Comparison of ENCODE assay signal across 11 cellular contexts in genomic region chr2:174615951-174616436, GRCh38. TPM values are rescaled to one million over a fixed set of nuclear protein-coding genes. Genes with fewer than 3 reads are reported as not detected.
A peak's percentile ranks its signal among the peaks of the same experiment; 100 is the strongest.
DNase-seq lines count a peak whose midpoint lies in the region; ATAC-seq lines count a peak whose summit lies in the region.
"Had no signal": no experiment of that assay in that cellular context is flagged by ENCODE, and none has a peak within 500 bp of the region (broad histone marks: within the 10 kb centered on the region; RNA-seq: fewer than 3 reads in every experiment).

No MANE protein-coding gene starts in this region.

- 82% methylated on average over 4 of the region's 4 CpGs for WGBS in thymus

- DNase-seq in activated T-cell treated with anti-CD3 and anti-CD28 coated beads, Interleukin-2, amount 50 U/mL, for 72 hours = no peak
- no peak for DNase-seq in activated T-cell treated with anti-CD3 and anti-CD28 coated beads, Interleukin-2, amount 50 U/mL, for 1 hour
- DNase-seq in T1000 (lab: John Stamatoyannopoulos, UW) (peak; percentile 17), fibroblast of the conjunctiva (ENCODE audit: low read depth) (peak; percentile 55), GM19238 (ENCODE audit: insufficient read length, low spot score) (no peak), MV-4-11 (lab: John Stamatoyannopoulos, UW) (no peak), NCI-H128 (lab: John Stamatoyannopoulos, UW; ENCODE audit: unreplicated experiment) (no peak)
- DNase-seq: Calu3; effector CD4-positive, alpha-beta T cell; psoas muscle had no signal

- peaks cover 9% of the 10 kb centered on the region for H3K4me1 ChIP-seq in thymus (ENCODE audit: control insufficient read depth, insufficient read depth, low read length)

- H3K4me3 ChIP-seq in thymus (ENCODE audit: low read length) = no peak overlapping the region
- H3K4me3 ChIP-seq: psoas muscle had no signal

- H3K27ac ChIP-seq in thymus (ENCODE audit: low read depth) = peak overlapping the region; percentile 82
- H3K27ac ChIP-seq: psoas muscle had no signal

- no peaks in the 10 kb centered on the region for H3K27me3 ChIP-seq in thymus (ENCODE audit: control insufficient read depth, insufficient read depth)

- no peaks in the 10 kb centered on the region for H3K9me3 Mint-ChIP-seq in activated T-cell treated with anti-CD3 and anti-CD28 coated beads, Interleukin-2, amount 50 U/mL, for 72 hours

- peaks cover 89% of the 10 kb centered on the region for H3K4me1 Mint-ChIP-seq in activated T-cell treated with anti-CD3 and anti-CD28 coated beads, Interleukin-2, amount 50 U/mL, for 72 hours (ENCODE audit: low read depth)

- H3K27ac Mint-ChIP-seq in activated T-cell treated with anti-CD3 and anti-CD28 coated beads, Interleukin-2, amount 50 U/mL, for 72 hours = peak overlapping the region; percentile 91

- H3K27me3 Mint-ChIP-seq in activated T-cell treated with anti-CD3 and anti-CD28 coated beads, Interleukin-2, amount 50 U/mL, for 72 hours (ENCODE audit: low read depth) = no peaks in the 10 kb centered on the region

- peaks cover 4 to 21% of the 10 kb centered on the region in 2 donors for H3K36me3 Mint-ChIP-seq in activated T-cell treated with anti-CD3 and anti-CD28 coated beads, Interleukin-2, amount 50 U/mL, for 72 hours (ENCODE audit: insufficient read depth in 2 of 2)

- H3K9me3 ChIP-seq in thymus (ENCODE audit: control insufficient read depth) = no peaks in the 10 kb centered on the region
- H3K9me3 ChIP-seq: psoas muscle had no signal

- peak overlapping the region in 1 of 2 donors; percentile 69 for H3K4me3 Mint-ChIP-seq in activated T-cell treated with anti-CD3 and anti-CD28 coated beads, Interleukin-2, amount 50 U/mL, for 72 hours

- peaks cover 22% of the 10 kb centered on the region for H3K36me3 ChIP-seq in thymus (ENCODE audit: control insufficient read depth, insufficient read depth)

- ATAC-seq in activated T-cell treated with anti-CD3 and anti-CD28 coated beads, Interleukin-2, amount 50 U/mL, for 72 hours (replicated peaks in 1 of 2) = peak; percentile 52 to 63

RNA-seq across cellular contexts. Expression of gene WIPF1, which starts 18.4 kb away (rescaled TPM):
- 100 to 1,000 TPM; 198 to 237 TPM for total RNA-seq in activated T-cell treated with anti-CD3 and anti-CD28 coated beads, Interleukin-2, amount 50 U/mL, for 72 hours
- 65.0 TPM for polyA plus RNA-seq in thymus

Comparison
In these comparisons a context has a peak if more than half of its experiments do, and no peak if none do; other contexts are left out.
1. DNase-seq: peak in T1000 (single experiment) and fibroblast of the conjunctiva (single experiment); none in activated T-cell treated with anti-CD3 and anti-CD28 coated beads, Interleukin-2, amount 50 U/mL, for 72 hours (0 of 2), activated T-cell treated with anti-CD3 and anti-CD28 coated beads, Interleukin-2, amount 50 U/mL, for 1 hour (single experiment), GM19238 (single experiment), MV-4-11 (single experiment) and NCI-H128 (single experiment).